In the genomic region with DNA sequence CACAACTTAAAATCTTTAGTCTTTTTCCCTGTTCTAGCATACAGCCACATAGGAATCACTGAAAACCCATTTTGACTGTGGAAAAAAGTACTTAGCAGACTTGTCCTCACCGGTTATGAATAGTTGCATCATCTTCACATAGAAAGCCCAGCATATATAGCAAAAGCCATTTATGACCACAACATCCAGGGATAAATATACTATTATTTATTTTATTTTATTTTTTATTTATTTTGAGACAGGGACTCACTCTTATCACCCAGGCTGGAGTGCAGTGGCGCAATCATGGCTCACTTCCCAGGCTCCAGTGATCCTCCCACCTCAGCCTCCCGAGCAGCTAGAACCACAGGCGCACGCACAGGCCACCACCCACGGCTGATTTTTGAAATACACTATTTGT, we compare ENCODE assay signal across 1 cellular context.
TF ChIP-seq lines count a peak whose summit lies in the region.

No MANE protein-coding gene starts in this region.

TF ChIP-seq in IMR-90, 13 proteins besides CTCF, POLR2A, EP300 and RAD21:
- TF ChIP-seq, protein P1, sequence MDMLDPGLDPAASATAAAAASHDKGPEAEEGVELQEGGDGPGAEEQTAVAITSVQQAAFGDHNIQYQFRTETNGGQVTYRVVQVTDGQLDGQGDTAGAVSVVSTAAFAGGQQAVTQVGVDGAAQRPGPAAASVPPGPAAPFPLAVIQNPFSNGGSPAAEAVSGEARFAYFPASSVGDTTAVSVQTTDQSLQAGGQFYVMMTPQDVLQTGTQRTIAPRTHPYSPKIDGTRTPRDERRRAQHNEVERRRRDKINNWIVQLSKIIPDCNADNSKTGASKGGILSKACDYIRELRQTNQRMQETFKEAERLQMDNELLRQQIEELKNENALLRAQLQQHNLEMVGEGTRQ (IDR thresholded peaks at IDR 0.05; ENCODE audit: low read depth, low read length): no peak
- TF ChIP-seq BHLHE40 (IDR thresholded peaks at IDR 0.05; ENCODE audit: low read depth, low read length) (no peak), MAZ (IDR thresholded peaks at IDR 0.05; ENCODE audit: borderline replicate concordance, low read depth, low read length) (no peak), CEBPB (IDR thresholded peaks at IDR 0.05; ENCODE audit: low read depth, low read length) (peak; percentile 36; the same call in 1 of the 2 replicates)
- TF ChIP-seq, protein P2, sequence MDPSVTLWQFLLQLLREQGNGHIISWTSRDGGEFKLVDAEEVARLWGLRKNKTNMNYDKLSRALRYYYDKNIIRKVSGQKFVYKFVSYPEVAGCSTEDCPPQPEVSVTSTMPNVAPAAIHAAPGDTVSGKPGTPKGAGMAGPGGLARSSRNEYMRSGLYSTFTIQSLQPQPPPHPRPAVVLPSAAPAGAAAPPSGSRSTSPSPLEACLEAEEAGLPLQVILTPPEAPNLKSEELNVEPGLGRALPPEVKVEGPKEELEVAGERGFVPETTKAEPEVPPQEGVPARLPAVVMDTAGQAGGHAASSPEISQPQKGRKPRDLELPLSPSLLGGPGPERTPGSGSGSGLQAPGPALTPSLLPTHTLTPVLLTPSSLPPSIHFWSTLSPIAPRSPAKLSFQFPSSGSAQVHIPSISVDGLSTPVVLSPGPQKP (IDR thresholded peaks at IDR 0.05; ENCODE audit: borderline replicate concordance, low read depth, low read length): no peak
